Comparison of ENCODE assay signal across 8 cellular contexts in genomic region chr18:79393181-79393598, GRCh38. TPM values are rescaled to one million over a fixed set of nuclear protein-coding genes. Genes with fewer than 3 reads are reported as not detected.
A peak's percentile ranks its signal among the peaks of the same experiment; 100 is the strongest.
DNase-seq lines count a peak whose midpoint lies in the region; ATAC-seq, FAIRE-seq and TF ChIP-seq lines count a peak whose summit lies in the region.

No MANE protein-coding gene starts in this region.

- no TSS peak for BruUV-seq in HepG2 (replicated peaks; lab: Mats Ljungman, UMichigan)

- in situ Hi-C loops in HepG2 (cut with HindIII; ENCODE audit: extremely low pct_ligation_motif_present, low pct_unique_long_range_greater_than_20kb): no loop called here

- no peak for FAIRE-seq in HepG2 (lab: Jason Lieb, UNC)

- TF ChIP-seq CTCF in liver (IDR thresholded peaks at IDR 0.05; ENCODE audit: low read depth, low read length, missing input control) (no peak), HepG2 (CRISPR knock-in tag; IDR thresholded peaks at IDR 0.05) (no peak)

- H3K36me3 ChIP-seq in liver (ENCODE audit: control insufficient read depth in 4 of 4, insufficient read depth in 3 of 4, low read depth in 1 of 4, low read length in 3 of 4) (no peaks in the 10 kb centered on the region), HepG2 (replicated peaks in 1 of 2; ENCODE audit: control insufficient read depth in 1 of 2, insufficient read depth in 2 of 2, low read length in 2 of 2) (no peaks in the 10 kb centered on the region), thymus (ENCODE audit: control insufficient read depth, insufficient read depth) (no peaks in the 10 kb centered on the region)

- H3K9me3 ChIP-seq in liver (ENCODE audit: control insufficient read depth in 4 of 4, low read length in 3 of 4): no peaks in the 10 kb centered on the region
- no peaks in the 10 kb centered on the region for H3K9me3 ChIP-seq in HepG2 (ENCODE audit: low read length)
- H3K9me3 ChIP-seq in iPS-18c (ENCODE audit: control insufficient read depth, insufficient read depth, low read length): peaks cover 2% of the 10 kb centered on the region
- H3K9me3 ChIP-seq in thymus (ENCODE audit: control insufficient read depth): no peaks in the 10 kb centered on the region

- H3K27ac Mint-ChIP-seq in activated naive CD8-positive, alpha-beta T cell treated with anti-CD3 and anti-CD28 coated beads, Interleukin-2, amount 50 U/mL, for 24 hours: peak overlapping the region; percentile 91

- H3K79me2 ChIP-seq in HepG2 (ENCODE audit: insufficient read depth, low read length): no peaks in the 10 kb centered on the region

- peaks cover 5% of the 10 kb centered on the region; the same call in 1 of the 2 replicates for H4K20me1 ChIP-seq in HepG2 (ENCODE audit: insufficient read depth, low read length)

- TF ChIP-seq RAD21 in liver (IDR thresholded peaks at IDR 0.05) (no peak), HepG2 (CRISPR knock-in tag; IDR thresholded peaks at IDR 0.05) (no peak)

- no peak for TF ChIP-seq EP300 in HepG2 (IDR thresholded peaks at IDR 0.05; ENCODE audit: low read depth in 2 of 2, low read length in 2 of 2)
- no peak for TF ChIP-seq EP300 in HepG2 (CRISPR knock-in tag; IDR thresholded peaks at IDR 0.05; ENCODE audit: borderline replicate concordance)

- peaks cover 0 to 24% (median 10%) of the 10 kb centered on the region in 4 donors for H3K27me3 ChIP-seq in liver (ENCODE audit: control insufficient read depth in 4 of 4, insufficient read depth in 4 of 4, low read length in 3 of 4)
- H3K27me3 ChIP-seq in HepG2 (ENCODE audit: control insufficient read depth in 1 of 2, insufficient read depth in 2 of 2, low read length in 2 of 2): peaks cover 11 to 69% of the 10 kb centered on the region in 2 experiments
- H3K27me3 ChIP-seq in thymus (ENCODE audit: control insufficient read depth, insufficient read depth): peaks cover 75% of the 10 kb centered on the region

- peaks cover 8% of the 10 kb centered on the region for H3K36me3 Mint-ChIP-seq in activated naive CD8-positive, alpha-beta T cell treated with anti-CD3 and anti-CD28 coated beads, Interleukin-2, amount 50 U/mL, for 24 hours (ENCODE audit: low read depth)

- H3K9ac ChIP-seq in liver (ENCODE audit: low read depth in 1 of 2, low read length in 2 of 2) (peak overlapping the region in 1 of 2 donors; percentile 54), HepG2 (ENCODE audit: insufficient read depth, low read depth, low read length) (no peak overlapping the region)

- peak overlapping the region; percentile 46 to 60 for H3K27ac ChIP-seq in liver (ENCODE audit: low read depth in 1 of 2, low read length in 2 of 2)
- no peak overlapping the region for H3K27ac ChIP-seq in HepG2 (ENCODE audit: extremely low read length, insufficient read depth, low read length)
- H3K27ac ChIP-seq in thymus (ENCODE audit: low read depth): no peak overlapping the region

- ATAC-seq in HepG2 (no peak), HG02870 (IDR thresholded peaks at IDR 0.05; ENCODE audit: unreplicated experiment) (no peak), HG03097 (IDR thresholded peaks at IDR 0.05; ENCODE audit: low FRiP score, unreplicated experiment) (no peak)
- no peak for ATAC-seq in activated naive CD8-positive, alpha-beta T cell treated with anti-CD3 and anti-CD28 coated beads, Interleukin-2, amount 50 U/mL, for 24 hours

- peaks cover 22% of the 10 kb centered on the region for H3K4me1 Mint-ChIP-seq in activated naive CD8-positive, alpha-beta T cell treated with anti-CD3 and anti-CD28 coated beads, Interleukin-2, amount 50 U/mL, for 24 hours

- H3K9me3 Mint-ChIP-seq in activated naive CD8-positive, alpha-beta T cell treated with anti-CD3 and anti-CD28 coated beads, Interleukin-2, amount 50 U/mL, for 24 hours: no peaks in the 10 kb centered on the region

- peak overlapping the region; percentile 78 for H3K4me3 Mint-ChIP-seq in activated naive CD8-positive, alpha-beta T cell treated with anti-CD3 and anti-CD28 coated beads, Interleukin-2, amount 50 U/mL, for 24 hours

- peaks cover 28% of the 10 kb centered on the region for H3K27me3 Mint-ChIP-seq in activated naive CD8-positive, alpha-beta T cell treated with anti-CD3 and anti-CD28 coated beads, Interleukin-2, amount 50 U/mL, for 24 hours

- TF ChIP-seq POLR2A in HepG2 (IDR thresholded peaks at IDR 0.05; ENCODE audit: insufficient read depth in 1 of 2, low read depth in 2 of 2, low read length in 2 of 2): no peak

- 6% methylated on average over 30 of the region's 30 CpGs for WGBS in liver
- 34% methylated on average over 17 of the region's 30 CpGs for WGBS in HepG2 (ENCODE audit: low lambda C conversion rate)
- WGBS in thymus: 2% methylated on average over 30 of the region's 30 CpGs

- intact Hi-C loops in HepG2 (cut with micrococcal nuclease; ENCODE audit: unreplicated experiment): no loop called here

- H2AFZ ChIP-seq in HepG2 (ENCODE audit: low read length): no peak overlapping the region

- H3K4me1 ChIP-seq in liver (ENCODE audit: control insufficient read depth in 4 of 4, insufficient read depth in 4 of 4, low read length in 3 of 4): peaks cover 23 to 40% (median 27%) of the 10 kb centered on the region in 4 donors
- no peaks in the 10 kb centered on the region for H3K4me1 ChIP-seq in HepG2 (ENCODE audit: insufficient read depth, low read length)
- peaks cover 13% of the 10 kb centered on the region for H3K4me1 ChIP-seq in thymus (ENCODE audit: control insufficient read depth, insufficient read depth, low read length)

- no peak overlapping the region for H3K4me2 ChIP-seq in HepG2 (ENCODE audit: low read depth, low read length)

- H3K4me3 ChIP-seq in liver (ENCODE audit: low read depth in 1 of 3, low read length in 3 of 3) (peak overlapping the region in 1 of 3 donors; percentile 71), HepG2 (replicated peaks in 1 of 3; ENCODE audit: insufficient read depth in 1 of 3, low read depth in 2 of 3, low read length in 3 of 3) (no peak overlapping the region), iPS-18c (ENCODE audit: insufficient read depth, low read depth, low read length) (peak overlapping the region; percentile 56), thymus (ENCODE audit: low read length) (peak overlapping the region; percentile 54)

- no peak for DNase-seq in HepG2 (ENCODE audit: low spot score)
- no peak for DNase-seq in activated naive CD8-positive, alpha-beta T cell treated with anti-CD3 and anti-CD28 coated beads, Interleukin-2, amount 50 U/mL, for 24 hours
- no peak for DNase-seq in CD1c-positive myeloid dendritic cell (ENCODE audit: extremely low spot score)

- POLR2A ChIA-PET in HepG2 (lab: Yijun Ruan, JAX): no interaction called here

- CTCF ChIA-PET in HepG2 (lab: Yijun Ruan, JAX; ENCODE audit: low intra/inter-chr PET ratio, low total read pairs): no interaction called here

TF ChIP-seq in liver, 16 proteins besides CTCF, POLR2A, EP300 and RAD21 (continues in another document):
- TF ChIP-seq HNF4G (IDR thresholded peaks at IDR 0.05): no peak
- TF ChIP-seq FOXA1 (IDR thresholded peaks at IDR 0.05): no peak
- TF ChIP-seq, protein P1, sequence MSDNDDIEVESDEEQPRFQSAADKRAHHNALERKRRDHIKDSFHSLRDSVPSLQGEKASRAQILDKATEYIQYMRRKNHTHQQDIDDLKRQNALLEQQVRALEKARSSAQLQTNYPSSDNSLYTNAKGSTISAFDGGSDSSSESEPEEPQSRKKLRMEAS (IDR thresholded peaks at IDR 0.05): no peak
- TF ChIP-seq YY1 (IDR thresholded peaks at IDR 0.05): no peak
- no peak for TF ChIP-seq GABPA (IDR thresholded peaks at IDR 0.05 in 1 of 2, conservative IDR thresholded peaks at IDR 0.05 in 1 of 2)
- TF ChIP-seq EGR1 (IDR thresholded peaks at IDR 0.05; ENCODE audit: low read depth in 2 of 2): no peak

TF ChIP-seq in HepG2, 621 proteins besides CTCF, POLR2A, EP300 and RAD21 (continues in another document):
- TF ChIP-seq ZNF460 (CRISPR knock-in tag; IDR thresholded peaks at IDR 0.05; ENCODE audit: borderline replicate concordance): no peak
- no peak for TF ChIP-seq FOXO1 (CRISPR knock-in tag; IDR thresholded peaks at IDR 0.05)
- no peak for TF ChIP-seq ZNF543 (CRISPR knock-in tag; IDR thresholded peaks at IDR 0.05)

RNA-seq across cellular contexts. Expression of gene NFATC1, which starts 2.5 kb away (rescaled TPM):
- total RNA-seq in liver: 1 to 10 TPM; 1.6 to 2.2 TPM
- 1 to 10 TPM in 1 of 2 donors, under 1 TPM in 1; 0.57 to 1.1 TPM for polyA plus RNA-seq in liver
- total RNA-seq in HepG2 (2016; rRNA removed; fragmentation: Illumina TruSeq; extraction: Trizol): not detected in 2 replicates
- total RNA-seq in HepG2 (2016; cell fraction: cytosol; rRNA removed; fragmentation: Illumina TruSeq; extraction: Trizol; ENCODE audit: low read depth): not detected in 2 replicates
- total RNA-seq in HepG2 (2016; cell fraction: insoluble cytoplasmic fraction; rRNA removed; fragmentation: Illumina TruSeq; extraction: Trizol): not detected in 2 replicates
- total RNA-seq in HepG2 (2016; cell fraction: membrane; rRNA removed; fragmentation: Illumina TruSeq; extraction: Trizol): not detected in 2 replicates
- not detected in 2 replicates for total RNA-seq in HepG2 (2016; cell fraction: nucleus; rRNA removed; fragmentation: Illumina TruSeq; extraction: Trizol)
- polyA plus RNA-seq in HepG2 (2011; rRNA removed): 0.04 TPM in 1 of 2 replicates, not detected in the other
- 0.03 TPM in 1 of 2 replicates, not detected in the other for polyA plus RNA-seq in HepG2 (2011; cell fraction: cytosol; rRNA removed)
- 0.12 and 0.23 TPM in 2 replicates for polyA plus RNA-seq in HepG2 (2011; cell fraction: nucleus; rRNA removed)
- polyA plus RNA-seq in HepG2 (2012): 0.04 and 0.05 TPM in 2 replicates
- polyA plus RNA-seq in HepG2 (2016; cell fraction: cytosol; fragmentation: Illumina TruSeq; extraction: Trizol; ENCODE audit: low read depth): not detected in 2 replicates
- polyA plus RNA-seq in HepG2 (2016; cell fraction: insoluble cytoplasmic fraction; fragmentation: Illumina TruSeq; extraction: Trizol; ENCODE audit: low read depth): not detected in 2 replicates
- not detected in 2 replicates for polyA plus RNA-seq in HepG2 (2016; cell fraction: membrane; fragmentation: Illumina TruSeq; extraction: Trizol; ENCODE audit: low read depth)
- not detected in 2 replicates for polyA plus RNA-seq in HepG2 (2016; cell fraction: nucleus; fragmentation: Illumina TruSeq; extraction: Trizol; ENCODE audit: insufficient read depth, low read depth)
- 0.42 TPM in 1 of 2 replicates, not detected in the other for polyA minus RNA-seq in HepG2 (2011; rRNA and poly(A)+ RNA removed; ENCODE audit: low replicate concordance)
- not detected in 2 replicates for polyA minus RNA-seq in HepG2 (2011; cell fraction: cytosol; rRNA and poly(A)+ RNA removed)
- polyA minus RNA-seq in HepG2 (2011; cell fraction: nucleus; rRNA and poly(A)+ RNA removed): not detected in 2 replicates
- polyA plus RNA-seq in thymus: 23.8 TPM

Comparison
In these comparisons a context has a peak if more than half of its experiments do, and no peak if none do; other contexts are left out.
1. H3K27ac ChIP-seq: peak in liver (2 of 2); none in HepG2 (single experiment) and thymus (single experiment).
2. H3K4me3 ChIP-seq: peak in iPS-18c (single experiment) and thymus (single experiment); none in HepG2 (0 of 3).
3. RNA of gene NFATC1, which starts 2.5 kb away (polyA plus RNA-seq): 23.8 TPM in thymus (single experiment); 0.57 to 1.1 TPM in liver and 0.03 to 0.23 TPM in HepG2; every median in the first group is over 10 times any median in the second.